Comparison of ENCODE assay signal across 22 cellular contexts in the genomic region with DNA sequence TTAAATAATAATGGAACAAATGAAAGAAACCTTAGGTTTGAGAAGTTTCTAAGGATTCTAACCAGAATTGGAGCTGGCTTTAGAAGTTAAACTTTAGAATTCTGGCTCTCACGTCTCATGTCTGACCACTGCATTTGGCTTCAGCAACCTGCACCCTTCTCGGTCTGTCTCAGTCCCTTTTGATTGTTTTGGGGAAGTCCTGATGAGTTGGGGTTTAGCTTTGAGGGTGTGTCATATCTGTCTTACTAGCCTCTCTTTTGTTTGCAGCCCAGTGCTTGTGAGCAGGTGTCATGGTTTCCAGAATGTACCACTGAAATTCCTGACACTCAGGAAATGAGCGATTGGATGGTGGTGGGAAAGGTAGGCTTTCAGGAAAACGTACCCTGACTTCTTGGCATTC.
"Had no signal": no experiment of that assay in that cellular context is flagged by ENCODE, and none has a peak within 500 bp of the region (broad histone marks: within the 10 kb centered on the region; RNA-seq: fewer than 3 reads in every experiment).

No MANE protein-coding gene starts in this region.

- H3K4me3 Mint-ChIP-seq: effector memory CD8-positive, alpha-beta T cell; memory B cell; natural killer cell; stimulated activated naive B cell treated with anti-CD40 and anti-IgM and Interleukin-4, amounts not matched to agents 10 μg/mL and 1 μg/mL and 100 μg/mL, for 72 hours; stimulated activated naive CD8-positive, alpha-beta T cell treated with anti-CD3 and anti-CD28 coated beads, Interleukin-15, Interleukin-2, amounts not matched to agents 100 ng/mL and 50 ng/mL, for 24 hours had no signal

- H3K36me3 ChIP-seq: ovary had no signal

- H3K27me3 ChIP-seq: ovary, sigmoid colon, tibial nerve, upper lobe of left lung had no signal

- H3K4me3 ChIP-seq: coronary artery, lung, ovary, psoas muscle, sigmoid colon, thoracic aorta, tibial nerve, upper lobe of left lung had no signal

- FAIRE-seq: endometrium, frontal cortex, keratinocyte, urothelium cell line had no signal

- H3K4me1 Mint-ChIP-seq: stimulated activated naive B cell treated with anti-CD40 and anti-IgM and Interleukin-4, amounts not matched to agents 10 μg/mL and 1 μg/mL and 100 μg/mL, for 72 hours had no signal

- H3K27ac Mint-ChIP-seq: effector memory CD8-positive, alpha-beta T cell; memory B cell; natural killer cell; stimulated activated naive B cell treated with anti-CD40 and anti-IgM and Interleukin-4, amounts not matched to agents 10 μg/mL and 1 μg/mL and 100 μg/mL, for 72 hours; stimulated activated naive CD8-positive, alpha-beta T cell treated with anti-CD3 and anti-CD28 coated beads, Interleukin-15, Interleukin-2, amounts not matched to agents 100 ng/mL and 50 ng/mL, for 24 hours had no signal

- H3K9me3 ChIP-seq: ovary, psoas muscle, sigmoid colon, thoracic aorta, tibial nerve, upper lobe of left lung had no signal

- DNase-seq: effector memory CD8-positive, alpha-beta T cell; erythroblast; natural killer cell; occipital lobe; ovary; posterior cingulate gyrus; psoas muscle; right cardiac atrium; sigmoid colon; stimulated activated CD4-positive, alpha-beta T cell treated with anti-CD3 and anti-CD28 coated beads, Interleukin-4, amount 100 ng/mL, for 4 hours; stimulated activated naive B cell treated with anti-CD40 and anti-IgM and Interleukin-4, amounts not matched to agents 10 μg/mL and 1 μg/mL and 100 μg/mL, for 72 hours; upper lobe of left lung had no signal

- H3K27me3 Mint-ChIP-seq: effector memory CD8-positive, alpha-beta T cell; memory B cell; stimulated activated naive B cell treated with anti-CD40 and anti-IgM and Interleukin-4, amounts not matched to agents 10 μg/mL and 1 μg/mL and 100 μg/mL, for 72 hours; stimulated activated naive CD8-positive, alpha-beta T cell treated with anti-CD3 and anti-CD28 coated beads, Interleukin-15, Interleukin-2, amounts not matched to agents 100 ng/mL and 50 ng/mL, for 24 hours had no signal

- H3K4me1 ChIP-seq: psoas muscle, tibial nerve, upper lobe of left lung had no signal

- H3K9me3 Mint-ChIP-seq: effector memory CD8-positive, alpha-beta T cell; memory B cell; natural killer cell; stimulated activated naive B cell treated with anti-CD40 and anti-IgM and Interleukin-4, amounts not matched to agents 10 μg/mL and 1 μg/mL and 100 μg/mL, for 72 hours; stimulated activated naive CD8-positive, alpha-beta T cell treated with anti-CD3 and anti-CD28 coated beads, Interleukin-15, Interleukin-2, amounts not matched to agents 100 ng/mL and 50 ng/mL, for 24 hours had no signal

- ATAC-seq: effector memory CD8-positive, alpha-beta T cell; natural killer cell; psoas muscle; right cardiac atrium; stimulated activated naive B cell treated with anti-CD40 and anti-IgM and Interleukin-4, amounts not matched to agents 10 μg/mL and 1 μg/mL and 100 μg/mL, for 72 hours had no signal

- H3K27ac ChIP-seq: coronary artery, ovary, psoas muscle, sigmoid colon, thoracic aorta, tibial nerve, upper lobe of left lung had no signal
